ENCODE assay signal across 14 cellular contexts in genomic region chr14:38207342-38207741, GRCh38. TPM values are rescaled to one million over a fixed set of nuclear protein-coding genes. Genes with fewer than 3 reads are reported as not detected.
DNase-seq lines count a peak whose midpoint lies in the region; ATAC-seq and TF ChIP-seq lines count a peak whose summit lies in the region.
"Had no signal": no experiment of that assay in that cellular context is flagged by ENCODE, and none has a peak within 500 bp of the region (broad histone marks: within the 10 kb centered on the region; RNA-seq: fewer than 3 reads in every experiment).

No MANE protein-coding gene starts in this region.

- no peak for ATAC-seq in naive thymus-derived CD8-positive, alpha-beta T cell

- H3K27me3 ChIP-seq in endodermal cell (ENCODE audit: control insufficient read depth, insufficient read depth, low read length, poor library complexity, severe bottlenecking) = peaks cover 70% of the 10 kb centered on the region
- peaks cover 0 to 3% of the 10 kb centered on the region in 2 donors for H3K27me3 ChIP-seq in mucosa of rectum (ENCODE audit: control insufficient read depth in 2 of 2, insufficient read depth in 2 of 2, low read length in 2 of 2)
- H3K27me3 ChIP-seq in suprapubic skin = peaks cover 53% of the 10 kb centered on the region
- H3K27me3 ChIP-seq: MG63 had no signal

- TF ChIP-seq EP300 in suprapubic skin (IDR thresholded peaks at IDR 0.05) = no peak

- H3K36me3 Mint-ChIP-seq in endodermal cell (ENCODE audit: low read depth) = peaks cover 5% of the 10 kb centered on the region
- peaks cover 0 to 12% (median 0%) of the 10 kb centered on the region in 3 donors for H3K36me3 Mint-ChIP-seq in naive thymus-derived CD8-positive, alpha-beta T cell

- peak overlapping the region; percentile 66 for H3K4me3 Mint-ChIP-seq in endodermal cell
- H3K4me3 Mint-ChIP-seq in naive thymus-derived CD8-positive, alpha-beta T cell = peak overlapping the region in 4 of 10 donors; percentile 40 to 78 (median 64)
- H3K4me3 Mint-ChIP-seq: activated CD4-positive, alpha-beta T cell treated with anti-CD3 and anti-CD28 coated beads, Interleukin-2, amount 10 ng/mL, durations not matched to agents 7 days and 5 days had no signal

- H3K9me3 ChIP-seq in endodermal cell (ENCODE audit: control insufficient read depth, low read length) (peaks cover 12% of the 10 kb centered on the region), mucosa of rectum (ENCODE audit: control insufficient read depth in 2 of 2, low read length in 2 of 2) (no peaks in the 10 kb centered on the region), suprapubic skin (peaks cover 3% of the 10 kb centered on the region)
- H3K9me3 ChIP-seq: MG63 had no signal

- DNase-seq in DMS153 treated with DMSO at 0.1 percent for 48 hours (lab: John Stamatoyannopoulos, UW; ENCODE audit: unreplicated experiment) = peak; percentile 76
- no peak for DNase-seq in DMS153 (lab: John Stamatoyannopoulos, UW)
- DNase-seq in endodermal cell = peak; percentile 54
- no peak for DNase-seq in suprapubic skin (ENCODE audit: low spot score in 2 of 2)
- no peak for DNase-seq in NCI-H187 treated with DMSO at 0.1 percent for 48 hours (lab: John Stamatoyannopoulos, UW)
- no peak for DNase-seq in naive thymus-derived CD8-positive, alpha-beta T cell
- DNase-seq in head of caudate nucleus = no peak
- DNase-seq: activated CD4-positive, alpha-beta T cell treated with anti-CD3 and anti-CD28 coated beads, Interleukin-2, amount 10 ng/mL, durations not matched to agents 7 days and 5 days; activated gamma-delta T cell treated with Interleukin-2 at 50 U/mL for 16 hours; MG63; trophoblast cell had no signal

- H3K36me3 ChIP-seq in endodermal cell (ENCODE audit: control insufficient read depth, insufficient read depth, low read length) = no peaks in the 10 kb centered on the region
- H3K36me3 ChIP-seq in mucosa of rectum (ENCODE audit: control insufficient read depth in 2 of 2, insufficient read depth in 2 of 2, low read length in 2 of 2) = no peaks in the 10 kb centered on the region
- H3K36me3 ChIP-seq in suprapubic skin = no peaks in the 10 kb centered on the region
- H3K36me3 ChIP-seq: MG63 had no signal

- H3K27ac ChIP-seq in endodermal cell (ENCODE audit: low read depth, low read length) = no peak overlapping the region
- H3K27ac ChIP-seq in mucosa of rectum (ENCODE audit: low read depth in 2 of 2, low read length in 2 of 2) = peak overlapping the region; percentile 89 to 95
- H3K27ac ChIP-seq in suprapubic skin = no peak overlapping the region
- H3K27ac ChIP-seq: 22Rv1 had no signal

- peaks cover 28% of the 10 kb centered on the region for H3K4me1 Mint-ChIP-seq in endodermal cell
- peaks cover 21 to 42% (median 33%) of the 10 kb centered on the region in 4 donors for H3K4me1 Mint-ChIP-seq in naive thymus-derived CD8-positive, alpha-beta T cell

- TF ChIP-seq POLR2A in suprapubic skin (IDR thresholded peaks at IDR 0.05) = no peak

- no peak overlapping the region for H3K27ac Mint-ChIP-seq in endodermal cell
- H3K27ac Mint-ChIP-seq in naive thymus-derived CD8-positive, alpha-beta T cell = peak overlapping the region in 1 of 10 donors; percentile 3
- H3K27ac Mint-ChIP-seq: activated CD4-positive, alpha-beta T cell treated with anti-CD3 and anti-CD28 coated beads, Interleukin-2, amount 10 ng/mL, durations not matched to agents 7 days and 5 days had no signal

- no peak overlapping the region for H3K9ac ChIP-seq in endodermal cell (ENCODE audit: extremely low read depth, low read length, poor library complexity, severe bottlenecking)
- peak overlapping the region in 1 of 2 donors; percentile 16 for H3K9ac ChIP-seq in mucosa of rectum (ENCODE audit: low read depth in 1 of 2, low read length in 2 of 2)

- WGBS in endodermal cell (ENCODE audit: insufficient coverage in 1 of 2, insufficient read length in 1 of 2), 2 experiments = 23 to 28% methylated on average over 5 of the region's 5 CpGs
- 28% methylated on average over 5 of the region's 5 CpGs for WGBS in suprapubic skin

- TF ChIP-seq CTCF in endodermal cell (conservative IDR thresholded peaks at IDR 0.05) = no peak
- TF ChIP-seq CTCF in suprapubic skin (IDR thresholded peaks at IDR 0.05) = no peak

- POLR2A ChIA-PET in naive thymus-derived CD8-positive, alpha-beta T cell (lab: Charles Lee) = no interaction called here

- intact Hi-C loops in head of caudate nucleus (cut with DNase I) = no loop called here

- H3K4me1 ChIP-seq in endodermal cell (ENCODE audit: control insufficient read depth, insufficient read depth, low read length) (no peaks in the 10 kb centered on the region), mucosa of rectum (ENCODE audit: control insufficient read depth in 2 of 2, insufficient read depth in 2 of 2, low read length in 2 of 2) (peaks cover 15 to 19% of the 10 kb centered on the region in 2 donors), suprapubic skin (peaks cover 41% of the 10 kb centered on the region)

- peak overlapping the region; percentile 83 for H3K4me3 ChIP-seq in endodermal cell (ENCODE audit: low read length)
- peak overlapping the region; percentile 70 to 86 for H3K4me3 ChIP-seq in mucosa of rectum (ENCODE audit: low read length in 2 of 2)
- peak overlapping the region; percentile 47 for H3K4me3 ChIP-seq in suprapubic skin
- H3K4me3 ChIP-seq: MG63 had no signal

- peaks cover 16% of the 10 kb centered on the region for H3K9me3 Mint-ChIP-seq in endodermal cell
- H3K9me3 Mint-ChIP-seq in naive thymus-derived CD8-positive, alpha-beta T cell = peaks cover 0 to 10% (median 7%) of the 10 kb centered on the region in 9 donors

- H3K27me3 Mint-ChIP-seq in endodermal cell (ENCODE audit: insufficient read depth) = peaks cover 70% of the 10 kb centered on the region
- peaks cover 24 to 75% (median 52%) of the 10 kb centered on the region in 5 donors for H3K27me3 Mint-ChIP-seq in naive thymus-derived CD8-positive, alpha-beta T cell

RNA-seq across cellular contexts. Expression of gene SSTR1, which starts 0.4 kb away (rescaled TPM):
- total RNA-seq in endodermal cell (1 to 10 TPM in 1 of 2 donors, under 1 TPM in 1; 0.69 to 1.2 TPM), suprapubic skin (under 1 TPM in 3 of 4 donors, not detected in 1; 0.24 to 0.98 (median 0.44) TPM)
- 0.36 TPM for polyA plus RNA-seq in endodermal cell (2013, experiment 1 of 2)
- polyA plus RNA-seq in endodermal cell (2013, experiment 2 of 2) = 0.21 TPM
- total RNA-seq in naive thymus-derived CD8-positive, alpha-beta T cell = not detected
- not detected for polyA plus RNA-seq in naive thymus-derived CD8-positive, alpha-beta T cell
- total RNA-seq: activated CD4-positive, alpha-beta T cell treated with anti-CD3 and anti-CD28 coated beads, Interleukin-2, amount 10 ng/mL, durations not matched to agents 7 days and 5 days; OCI-LY7 had no signal

RNA-seq across cellular contexts. Expression of gene CLEC14A, which starts 48.6 kb away (rescaled TPM):
- total RNA-seq in endodermal cell (under 1 TPM; 0.29 to 0.59 TPM), suprapubic skin (10 to 100 TPM in 1 of 4 donors, 1 to 10 TPM in 3; 5.9 to 18.9 (median 8.6) TPM)
- not detected for polyA plus RNA-seq in endodermal cell (2013, experiment 1 of 2)
- 0.12 TPM for polyA plus RNA-seq in endodermal cell (2013, experiment 2 of 2)
- total RNA-seq in naive thymus-derived CD8-positive, alpha-beta T cell = not detected
- polyA plus RNA-seq in naive thymus-derived CD8-positive, alpha-beta T cell = under 1 TPM in 1 of 3 donors, not detected in 2; 0.08 TPM
- total RNA-seq: activated CD4-positive, alpha-beta T cell treated with anti-CD3 and anti-CD28 coated beads, Interleukin-2, amount 10 ng/mL, durations not matched to agents 7 days and 5 days; OCI-LY7 had no signal

Comparison
In these comparisons a context has a peak if more than half of its experiments do, and no peak if none do; other contexts are left out.
1. DNase-seq: peak in DMS153 treated with DMSO at 0.1 percent for 48 hours (single experiment) and endodermal cell (single experiment); none in DMS153 (single experiment), suprapubic skin (0 of 2), NCI-H187 treated with DMSO at 0.1 percent for 48 hours (single experiment), naive thymus-derived CD8-positive, alpha-beta T cell (0 of 10) and head of caudate nucleus (0 of 42).
2. H3K27ac ChIP-seq: peak in mucosa of rectum (2 of 2); none in endodermal cell (single experiment) and suprapubic skin (single experiment).
3. RNA of gene CLEC14A, which starts 48.6 kb away (total RNA-seq): 5.9 to 18.9 TPM in suprapubic skin; 0.29 to 0.59 TPM in endodermal cell and not detected in naive thymus-derived CD8-positive, alpha-beta T cell; every median in the first group is over 4 times any median in the second.
4. Peak in every context shown above with its lines, with median percentiles within 50 percentile points of each other: H3K4me3 ChIP-seq.